In the genomic region with DNA sequence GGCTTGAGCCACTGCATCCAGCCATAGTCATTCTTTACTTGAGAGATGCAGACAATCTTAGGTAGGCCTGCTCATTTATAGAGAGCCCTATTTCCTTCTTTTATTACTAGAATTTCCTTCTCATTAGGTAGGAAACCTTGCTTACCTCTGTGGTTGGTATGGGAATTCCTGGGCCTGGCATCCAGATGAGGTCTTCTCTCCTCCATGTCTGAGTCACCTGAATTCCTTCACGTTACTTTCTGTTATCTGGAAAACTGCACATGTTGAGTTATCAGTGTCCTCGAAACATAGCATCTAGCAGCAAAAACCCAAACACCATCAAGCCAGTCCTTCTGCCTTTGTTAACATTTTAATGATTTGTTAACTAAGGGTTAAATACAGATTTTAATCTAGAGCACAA, we compare ENCODE assay signal across 9 cellular contexts. TPM values are rescaled to one million over a fixed set of nuclear protein-coding genes. Genes with fewer than 3 reads are reported as not detected.
DNase-seq lines count a peak whose midpoint lies in the region; ATAC-seq and TF ChIP-seq lines count a peak whose summit lies in the region.
"Had no signal": no experiment of that assay in that cellular context is flagged by ENCODE, and none has a peak within 500 bp of the region (broad histone marks: within the 10 kb centered on the region; RNA-seq: fewer than 3 reads in every experiment).

No MANE protein-coding gene starts in this region.

- H3K36me3 ChIP-seq in tibial artery: peaks cover 44 to 63% (median 50%) of the 10 kb centered on the region in 3 donors

- H3K27ac Mint-ChIP-seq in activated naive CD4-positive, alpha-beta T cell treated with anti-CD3 and anti-CD28 coated beads, Interleukin-2, amount 10 ng/mL, durations not matched to agents 7 days and 5 days: peak overlapping the region; percentile 29
- H3K27ac Mint-ChIP-seq in activated CD8-positive, alpha-beta T cell treated with anti-CD3 and anti-CD28 coated beads, Interleukin-2, amount 10 ng/mL, durations not matched to agents 7 days and 5 days: peak overlapping the region; percentile 44
- H3K27ac Mint-ChIP-seq in immature natural killer cell: peak overlapping the region; percentile 69 to 95 (median 82)

- DNase-seq in activated naive CD4-positive, alpha-beta T cell treated with anti-CD3 and anti-CD28 coated beads, Interleukin-2, amount 10 ng/mL, durations not matched to agents 7 days and 5 days: no peak
- DNase-seq in activated naive CD4-positive, alpha-beta T cell treated with Interleukin-2 at 50 U/mL for 16 hours: no peak
- DNase-seq in activated CD8-positive, alpha-beta T cell treated with anti-CD3 and anti-CD28 coated beads, Interleukin-2, amount 10 ng/mL, durations not matched to agents 7 days and 5 days: no peak
- DNase-seq in immature natural killer cell: no peak
- DNase-seq in tibial artery: no peak
- DNase-seq in NCI-H1105 (lab: John Stamatoyannopoulos, UW): no peak
- no peak for DNase-seq in SIG-M5 (lab: John Stamatoyannopoulos, UW)

- H3K4me3 ChIP-seq in tibial artery: no peak overlapping the region
- H3K4me3 ChIP-seq: cardiac muscle cell had no signal

- ATAC-seq in activated CD8-positive, alpha-beta T cell treated with anti-CD3 and anti-CD28 coated beads, Interleukin-2, amount 10 ng/mL, durations not matched to agents 7 days and 5 days: no peak
- ATAC-seq in HG02884 (IDR thresholded peaks at IDR 0.05; ENCODE audit: unreplicated experiment): no peak

- no peaks in the 10 kb centered on the region for H3K27me3 Mint-ChIP-seq in activated naive CD4-positive, alpha-beta T cell treated with anti-CD3 and anti-CD28 coated beads, Interleukin-2, amount 10 ng/mL, durations not matched to agents 7 days and 5 days
- no peaks in the 10 kb centered on the region for H3K27me3 Mint-ChIP-seq in activated CD8-positive, alpha-beta T cell treated with anti-CD3 and anti-CD28 coated beads, Interleukin-2, amount 10 ng/mL, durations not matched to agents 7 days and 5 days (ENCODE audit: low read depth)
- H3K27me3 Mint-ChIP-seq in immature natural killer cell (ENCODE audit: low read depth in 3 of 3): peaks cover 12 to 21% (median 14%) of the 10 kb centered on the region in 3 donors

- peak overlapping the region; percentile 99 for H3K4me3 Mint-ChIP-seq in activated naive CD4-positive, alpha-beta T cell treated with anti-CD3 and anti-CD28 coated beads, Interleukin-2, amount 10 ng/mL, durations not matched to agents 7 days and 5 days
- peak overlapping the region; percentile 94 for H3K4me3 Mint-ChIP-seq in activated CD8-positive, alpha-beta T cell treated with anti-CD3 and anti-CD28 coated beads, Interleukin-2, amount 10 ng/mL, durations not matched to agents 7 days and 5 days
- peak overlapping the region in 2 of 5 donors; percentile 93 to 98 for H3K4me3 Mint-ChIP-seq in immature natural killer cell

- no peaks in the 10 kb centered on the region for H3K27me3 ChIP-seq in tibial artery
- H3K27me3 ChIP-seq: cardiac muscle cell had no signal

- POLR2A ChIA-PET in activated CD8-positive, alpha-beta T cell treated with anti-CD3 and anti-CD28 coated beads, Interleukin-2, amount 10 ng/mL, durations not matched to agents 7 days and 5 days (lab: Charles Lee): interaction anchor here (0.6 to 1.8 kb wide), 3 partner anchors 8 to 230 kb away, joined by 4 to 10 read pairs (median 5); a partner anchor contains a TSS

- TF ChIP-seq CTCF in tibial artery (IDR thresholded peaks at IDR 0.05): no peak

- peaks cover 60% of the 10 kb centered on the region for H3K4me1 Mint-ChIP-seq in activated naive CD4-positive, alpha-beta T cell treated with anti-CD3 and anti-CD28 coated beads, Interleukin-2, amount 10 ng/mL, durations not matched to agents 7 days and 5 days
- peaks cover 54% of the 10 kb centered on the region for H3K4me1 Mint-ChIP-seq in activated CD8-positive, alpha-beta T cell treated with anti-CD3 and anti-CD28 coated beads, Interleukin-2, amount 10 ng/mL, durations not matched to agents 7 days and 5 days (ENCODE audit: low read depth)
- H3K4me1 Mint-ChIP-seq in immature natural killer cell: peaks cover 59 to 75% of the 10 kb centered on the region in 2 donors

- H3K36me3 Mint-ChIP-seq in activated naive CD4-positive, alpha-beta T cell treated with anti-CD3 and anti-CD28 coated beads, Interleukin-2, amount 10 ng/mL, durations not matched to agents 7 days and 5 days: peaks cover 69% of the 10 kb centered on the region
- peaks cover 67% of the 10 kb centered on the region for H3K36me3 Mint-ChIP-seq in activated CD8-positive, alpha-beta T cell treated with anti-CD3 and anti-CD28 coated beads, Interleukin-2, amount 10 ng/mL, durations not matched to agents 7 days and 5 days (ENCODE audit: low read depth)
- H3K36me3 Mint-ChIP-seq in immature natural killer cell: peaks cover 24 to 44% (median 24%) of the 10 kb centered on the region in 3 donors

- CTCF ChIA-PET in activated naive CD4-positive, alpha-beta T cell treated with anti-CD3 and anti-CD28 coated beads, Interleukin-2, amount 10 ng/mL, durations not matched to agents 7 days and 5 days (lab: Charles Lee): no interaction called here
- CTCF ChIA-PET in activated CD8-positive, alpha-beta T cell treated with anti-CD3 and anti-CD28 coated beads, Interleukin-2, amount 10 ng/mL, durations not matched to agents 7 days and 5 days (lab: Charles Lee): interaction anchor here (1.0 to 2.3 kb wide), 6 partner anchors 28 to 59 kb away, joined by 4 to 9 read pairs (median 6); no protein-coding TSS in a partner anchor

- intact Hi-C loops in tibial artery (cut with DNase I; ENCODE audit: low total_unique reads): no loop called here

- peak overlapping the region; percentile 92 to 96 for H3K27ac ChIP-seq in tibial artery
- H3K27ac ChIP-seq: cardiac muscle cell had no signal

- peaks cover 0 to 48% (median 29%) of the 10 kb centered on the region in 4 donors for H3K4me1 ChIP-seq in tibial artery

- H3K9me3 ChIP-seq in tibial artery: peaks cover 0 to 2% (median 0%) of the 10 kb centered on the region in 3 donors

- peaks cover 12% of the 10 kb centered on the region for H3K9me3 Mint-ChIP-seq in activated naive CD4-positive, alpha-beta T cell treated with anti-CD3 and anti-CD28 coated beads, Interleukin-2, amount 10 ng/mL, durations not matched to agents 7 days and 5 days
- peaks cover 8% of the 10 kb centered on the region for H3K9me3 Mint-ChIP-seq in activated CD8-positive, alpha-beta T cell treated with anti-CD3 and anti-CD28 coated beads, Interleukin-2, amount 10 ng/mL, durations not matched to agents 7 days and 5 days (ENCODE audit: insufficient read depth)
- H3K9me3 Mint-ChIP-seq in immature natural killer cell: peaks cover 0 to 6% (median 2%) of the 10 kb centered on the region in 6 donors

RNA-seq across cellular contexts. Expression of a gene that starts 2.2 kb away (rescaled TPM):
- total RNA-seq in activated CD8-positive, alpha-beta T cell treated with anti-CD3 and anti-CD28 coated beads, Interleukin-2, amount 10 ng/mL, durations not matched to agents 7 days and 5 days: 10 to 100 TPM; 52.7 to 54.2 TPM
- 10 to 100 TPM; 17.2 to 59.2 (median 17.9) TPM for polyA plus RNA-seq in immature natural killer cell

RNA-seq across cellular contexts. Expression of a gene that starts 56.4 kb away (rescaled TPM):
- 10 to 100 TPM; 38.3 to 38.6 TPM for total RNA-seq in activated CD8-positive, alpha-beta T cell treated with anti-CD3 and anti-CD28 coated beads, Interleukin-2, amount 10 ng/mL, durations not matched to agents 7 days and 5 days
- polyA plus RNA-seq in immature natural killer cell: 10 to 100 TPM; 14.3 to 41.9 (median 18.7) TPM

Comparison
In these comparisons a context has a peak if more than half of its experiments do, and no peak if none do; other contexts are left out.
1. H3K27ac Mint-ChIP-seq: peak in every context shown above with its lines; median percentile 82 in immature natural killer cell; 44 in activated CD8-positive, alpha-beta T cell treated with anti-CD3 and anti-CD28 coated beads, Interleukin-2, amount 10 ng/mL, durations not matched to agents 7 days and 5 days; 29 in activated naive CD4-positive, alpha-beta T cell treated with anti-CD3 and anti-CD28 coated beads, Interleukin-2, amount 10 ng/mL, durations not matched to agents 7 days and 5 days.